Comparison of ENCODE assay signal across 9 cellular contexts in the genomic region with DNA sequence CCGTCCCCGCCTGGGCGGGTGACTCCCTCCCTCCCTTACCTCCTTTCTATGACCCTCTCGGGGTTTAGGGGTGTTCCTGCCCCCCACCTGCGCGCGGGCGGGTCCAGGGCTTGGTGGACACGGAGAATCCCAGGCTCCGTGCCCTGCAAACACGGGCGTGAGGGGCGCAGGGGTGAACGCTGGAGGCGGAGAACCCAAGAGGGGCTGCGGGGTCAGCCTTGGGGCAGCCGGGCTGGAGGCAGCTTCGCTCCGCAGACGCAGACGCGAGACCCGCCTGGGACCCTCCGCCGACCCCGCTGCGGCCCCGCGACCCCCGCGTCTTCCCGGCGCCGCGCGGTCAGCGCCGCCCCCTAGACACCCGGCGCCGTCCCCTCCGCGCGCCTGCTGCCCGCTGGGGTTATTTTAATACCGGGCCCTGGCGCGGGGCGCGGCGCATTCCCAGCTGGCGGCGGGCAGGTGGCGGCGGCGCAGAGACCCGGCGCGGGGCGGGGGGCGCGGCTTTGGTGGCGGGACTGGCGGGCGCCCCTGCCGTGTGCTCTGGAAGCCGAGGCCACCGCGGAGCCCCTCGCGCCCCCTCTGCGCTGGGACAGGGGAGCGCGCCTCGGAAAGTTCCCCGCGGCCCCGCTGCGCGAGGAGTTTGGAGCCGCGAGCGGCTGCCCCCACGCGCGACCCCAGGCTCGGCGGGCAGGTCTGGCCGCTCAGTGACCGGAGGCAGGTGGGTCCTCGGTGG. TPM values are rescaled to one million over a fixed set of nuclear protein-coding genes. Genes with fewer than 3 reads are reported as not detected.
DNase-seq lines count a peak whose midpoint lies in the region; ATAC-seq lines count a peak whose summit lies in the region.
"Had no signal": no experiment of that assay in that cellular context is flagged by ENCODE, and none has a peak within 500 bp of the region (broad histone marks: within the 10 kb centered on the region; RNA-seq: fewer than 3 reads in every experiment).

A gene (plus strand): TSS at position 433 of the 730 bp plus-strand sequence. CDS start 2,560 bp downstream, outside the sequence.

- H3K36me3 ChIP-seq in adipocyte (ENCODE audit: control insufficient read depth, insufficient read depth, low read length, severe bottlenecking) (no peaks in the 10 kb centered on the region), stomach smooth muscle (ENCODE audit: control insufficient read depth in 2 of 2, insufficient read depth in 2 of 2, low read length in 2 of 2) (no peaks in the 10 kb centered on the region)

- intact Hi-C loops in activated CD4-positive, alpha-beta T cell treated with anti-CD3 and anti-CD28 coated beads, Interleukin-2, amount 10 ng/mL, durations not matched to agents 24 days and 14 days (cut with micrococcal nuclease) = loop anchor here (10.0 kb wide), 1 partner anchor 247 kb away; no protein-coding TSS in a partner anchor

- H3K27me3 ChIP-seq in adipocyte (replicated peaks; ENCODE audit: control insufficient read depth, insufficient read depth, low read length) = peaks cover 43% of the 10 kb centered on the region
- H3K27me3 ChIP-seq in stomach smooth muscle (ENCODE audit: control insufficient read depth in 1 of 2, insufficient read depth in 2 of 2, low read length in 2 of 2) = peaks cover 35 to 50% of the 10 kb centered on the region in 2 donors

- peak within 1 kb of the TSS; percentile 74 for H3K4me3 Mint-ChIP-seq in activated CD4-positive, alpha-beta T cell treated with anti-CD3 and anti-CD28 coated beads, Interleukin-2, amount 10 ng/mL, durations not matched to agents 24 days and 14 days

- H3K27me3 Mint-ChIP-seq in activated CD4-positive, alpha-beta T cell treated with anti-CD3 and anti-CD28 coated beads, Interleukin-2, amount 10 ng/mL, durations not matched to agents 24 days and 14 days = peaks cover 43% of the 10 kb centered on the region

- ATAC-seq in HG02763 (IDR thresholded peaks at IDR 0.05; ENCODE audit: unreplicated experiment) (no peak), HG02938 (IDR thresholded peaks at IDR 0.05; ENCODE audit: unreplicated experiment) (no peak), GM19328 (IDR thresholded peaks at IDR 0.05; ENCODE audit: unreplicated experiment) (no peak)

- H3K27ac Mint-ChIP-seq in activated CD4-positive, alpha-beta T cell treated with anti-CD3 and anti-CD28 coated beads, Interleukin-2, amount 10 ng/mL, durations not matched to agents 24 days and 14 days = no peak within 1 kb of the TSS

- DNase-seq in activated CD4-positive, alpha-beta T cell treated with anti-CD3 and anti-CD28 coated beads, Interleukin-2, amount 10 ng/mL, durations not matched to agents 24 days and 14 days = no peak
- no peak for DNase-seq in activated CD4-positive, alpha-beta T cell treated with anti-CD3 and anti-CD28 coated beads, Interleukin-2, amount 50 U/mL, for 4 hours
- no peak for DNase-seq in adipocyte (ENCODE audit: low read depth)
- peak; percentile 74 for DNase-seq in left kidney (ENCODE audit: low read depth, low spot score)
- DNase-seq: DND-41 had no signal

- H3K36me3 Mint-ChIP-seq in activated CD4-positive, alpha-beta T cell treated with anti-CD3 and anti-CD28 coated beads, Interleukin-2, amount 10 ng/mL, durations not matched to agents 24 days and 14 days (ENCODE audit: low read depth) = no peaks in the 10 kb centered on the region

- H3K4me3 ChIP-seq in adipocyte (ENCODE audit: low read length) (peak within 1 kb of the TSS; percentile 70), stomach smooth muscle (ENCODE audit: low read length in 2 of 2) (peak within 1 kb of the TSS; percentile 49 to 65)

- no peaks in the 10 kb centered on the region for H3K9me3 Mint-ChIP-seq in activated CD4-positive, alpha-beta T cell treated with anti-CD3 and anti-CD28 coated beads, Interleukin-2, amount 10 ng/mL, durations not matched to agents 24 days and 14 days

- peaks cover 5% of the 10 kb centered on the region for H3K4me1 ChIP-seq in adipocyte (ENCODE audit: control insufficient read depth, insufficient read depth, low read length)
- H3K4me1 ChIP-seq in stomach smooth muscle (ENCODE audit: control insufficient read depth, insufficient read depth, low read length) = peaks cover 18% of the 10 kb centered on the region

- H3K9ac ChIP-seq in adipocyte (ENCODE audit: low read length) = no peak within 1 kb of the TSS
- H3K9ac ChIP-seq in stomach smooth muscle (ENCODE audit: low read length in 2 of 2) = no peak within 1 kb of the TSS

- peaks cover 16% of the 10 kb centered on the region for H3K4me1 Mint-ChIP-seq in activated CD4-positive, alpha-beta T cell treated with anti-CD3 and anti-CD28 coated beads, Interleukin-2, amount 10 ng/mL, durations not matched to agents 24 days and 14 days

- H3K9me3 ChIP-seq in adipocyte (ENCODE audit: control insufficient read depth, low read length) = no peaks in the 10 kb centered on the region
- H3K9me3 ChIP-seq in stomach smooth muscle (ENCODE audit: control insufficient read depth in 2 of 2, low read length in 2 of 2) = no peaks in the 10 kb centered on the region

- no peak within 1 kb of the TSS for H3K27ac ChIP-seq in stomach smooth muscle (ENCODE audit: low read length)

RNA-seq across cellular contexts. Expression of the gene that starts here (rescaled TPM):
- 0.14 TPM in 1 of 2 replicates, not detected in the other for total RNA-seq in activated CD4-positive, alpha-beta T cell treated with anti-CD3 and anti-CD28 coated beads, Interleukin-2, amount 10 ng/mL, durations not matched to agents 24 days and 14 days
